ENCODE assay signal across 15 cellular contexts in the genomic region with DNA sequence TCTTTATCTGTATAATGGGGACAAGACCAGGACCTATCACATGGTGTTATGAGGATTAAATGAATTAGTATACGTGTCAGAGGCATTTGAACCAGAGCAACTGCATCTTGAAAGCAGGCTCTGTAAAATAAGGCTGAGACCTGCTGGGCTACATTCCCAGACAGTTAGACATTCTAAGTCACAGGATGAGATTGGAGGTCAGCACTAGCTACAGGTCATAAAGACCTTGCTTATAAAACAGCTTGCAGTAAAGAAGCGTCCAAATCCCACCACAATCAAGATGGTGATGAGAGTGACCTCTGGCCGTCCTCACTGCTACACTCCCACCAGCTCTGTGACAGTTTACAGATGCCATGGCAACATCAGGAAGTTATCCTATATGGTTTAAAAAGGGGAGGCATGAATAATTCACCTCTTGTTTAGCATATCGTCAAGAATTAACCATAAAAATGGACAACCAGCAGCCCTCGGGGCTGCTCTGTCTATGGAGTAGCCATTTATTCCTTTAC.
"Had no signal": no experiment of that assay in that cellular context is flagged by ENCODE, and none has a peak within 500 bp of the region (broad histone marks: within the 10 kb centered on the region; RNA-seq: fewer than 3 reads in every experiment).

No MANE protein-coding gene starts in this region.

- H3K9ac ChIP-seq: parathyroid adenoma had no signal

- H3K36me3 ChIP-seq: adrenal gland, esophagus muscularis mucosa, upper lobe of right lung had no signal

- H3K36me3 Mint-ChIP-seq: stimulated activated effector memory CD8-positive, alpha-beta T cell treated with anti-CD3 and anti-CD28 coated beads, Interleukin-12 subunit alpha, Interleukin-12 subunit beta, amount 100 ng/mL, for 72 hours had no signal

- DNase-seq: activated CD4-positive, alpha-beta T cell treated with anti-CD3 and anti-CD28 coated beads, Interleukin-2, amount 10 ng/mL, durations not matched to agents 24 days and 14 days; activated CD8-positive, alpha-beta memory T cell treated with anti-CD3 and anti-CD28 coated beads for 24 hours; activated naive CD4-positive, alpha-beta T cell treated with anti-CD3 and anti-CD28 coated beads for 36 hours; adrenal gland; foreskin melanocyte; head of caudate nucleus; upper lobe of right lung had no signal

- H3K27ac ChIP-seq: esophagus muscularis mucosa, parathyroid adenoma, skin epidermis, upper lobe of right lung had no signal

- H3K79me2 ChIP-seq: parathyroid adenoma had no signal

- H3K27me3 ChIP-seq: adrenal gland, esophagus muscularis mucosa, upper lobe of right lung had no signal

- H3K4me1 Mint-ChIP-seq: central memory CD8-positive, alpha-beta T cell had no signal

- H3K9me3 ChIP-seq: adrenal gland, esophagus muscularis mucosa, upper lobe of right lung had no signal

- H3K27me3 Mint-ChIP-seq: activated CD4-positive, alpha-beta T cell treated with anti-CD3 and anti-CD28 coated beads, Interleukin-2, amount 10 ng/mL, durations not matched to agents 24 days and 14 days; central memory CD8-positive, alpha-beta T cell had no signal

- H3K4me1 ChIP-seq: adrenal gland, parathyroid adenoma, upper lobe of right lung had no signal

- H3K4me3 Mint-ChIP-seq: activated CD4-positive, alpha-beta T cell treated with anti-CD3 and anti-CD28 coated beads, Interleukin-2, amount 10 ng/mL, durations not matched to agents 24 days and 14 days; activated naive CD4-positive, alpha-beta T cell treated with anti-CD3 and anti-CD28 coated beads for 36 hours; activated T-helper 17 cell treated with anti-CD3 and anti-CD28 coated beads, Interleukin-2, amount 50 U/mL, for 72 hours; central memory CD8-positive, alpha-beta T cell; dendritic cell treated with granulocyte-macrophage colony-stimulating factor and Interleukin-4, amounts not matched to agents 40 ng/mL and 50 ng/mL, for 4 days; stimulated activated effector memory CD8-positive, alpha-beta T cell treated with anti-CD3 and anti-CD28 coated beads, Interleukin-12 subunit alpha, Interleukin-12 subunit beta, amount 100 ng/mL, for 72 hours; T-helper 1 cell treated with Interleukin-12 subunit alpha and Interleukin-12 subunit beta and Interleukin-4 antibody, amounts not matched to agents 30 μg/mL and 1 μg/mL, for 36 hours had no signal

- ATAC-seq: activated T-helper 17 cell treated with anti-CD3 and anti-CD28 coated beads, Interleukin-2, amount 50 U/mL, for 72 hours; stimulated activated effector memory CD8-positive, alpha-beta T cell treated with anti-CD3 and anti-CD28 coated beads, Interleukin-12 subunit alpha, Interleukin-12 subunit beta, amount 100 ng/mL, for 72 hours; upper lobe of right lung had no signal

- H3K27ac Mint-ChIP-seq: activated naive CD4-positive, alpha-beta T cell treated with anti-CD3 and anti-CD28 coated beads for 36 hours; activated T-helper 17 cell treated with anti-CD3 and anti-CD28 coated beads, Interleukin-2, amount 50 U/mL, for 72 hours; dendritic cell treated with granulocyte-macrophage colony-stimulating factor and Interleukin-4, amounts not matched to agents 40 ng/mL and 50 ng/mL, for 4 days; stimulated activated effector memory CD8-positive, alpha-beta T cell treated with anti-CD3 and anti-CD28 coated beads, Interleukin-12 subunit alpha, Interleukin-12 subunit beta, amount 100 ng/mL, for 72 hours; T-helper 1 cell treated with Interleukin-12 subunit alpha and Interleukin-12 subunit beta and Interleukin-4 antibody, amounts not matched to agents 30 μg/mL and 1 μg/mL, for 36 hours had no signal

- H3K4me3 ChIP-seq: adrenal gland, esophagus muscularis mucosa, skin epidermis, upper lobe of right lung had no signal

- H2AFZ ChIP-seq: parathyroid adenoma had no signal

- H3K9me3 Mint-ChIP-seq: activated T-helper 17 cell treated with anti-CD3 and anti-CD28 coated beads, Interleukin-2, amount 50 U/mL, for 72 hours; central memory CD8-positive, alpha-beta T cell; dendritic cell treated with granulocyte-macrophage colony-stimulating factor and Interleukin-4, amounts not matched to agents 40 ng/mL and 50 ng/mL, for 4 days; stimulated activated effector memory CD8-positive, alpha-beta T cell treated with anti-CD3 and anti-CD28 coated beads, Interleukin-12 subunit alpha, Interleukin-12 subunit beta, amount 100 ng/mL, for 72 hours had no signal
